ENCODE assay signal across 10 cellular contexts in the genomic region with DNA sequence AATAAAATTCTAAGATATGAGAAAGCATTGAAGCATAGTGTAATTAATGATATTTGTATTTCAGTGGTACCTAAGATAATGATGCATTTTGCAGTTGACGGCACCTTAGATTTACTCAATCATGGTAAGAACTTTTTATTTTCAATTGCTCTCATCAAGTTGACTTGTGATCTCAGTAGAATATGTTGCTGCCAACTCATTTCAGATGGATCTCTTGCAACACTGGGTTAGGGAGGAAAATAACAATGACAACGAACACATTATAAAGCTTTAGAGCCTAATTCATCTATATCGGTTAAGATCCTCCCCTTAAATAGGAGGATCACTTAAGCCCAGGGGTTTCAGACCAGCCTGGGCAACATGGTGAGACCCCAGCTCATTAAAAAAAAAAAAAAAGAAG. TPM values are rescaled to one million over a fixed set of nuclear protein-coding genes. Genes with fewer than 3 reads are reported as not detected.
DNase-seq lines count a peak whose midpoint lies in the region; ATAC-seq and TF ChIP-seq lines count a peak whose summit lies in the region.
"Had no signal": no experiment of that assay in that cellular context is flagged by ENCODE, and none has a peak within 500 bp of the region (broad histone marks: within the 10 kb centered on the region; RNA-seq: fewer than 3 reads in every experiment).

No MANE protein-coding gene starts in this region.

- ATAC-seq in right cardiac atrium (no peak), HG03521 (IDR thresholded peaks at IDR 0.05; ENCODE audit: unreplicated experiment) (no peak)

- intact Hi-C loops in right cardiac atrium (cut with DNase I) = no loop called here
- intact Hi-C loops in stomach (cut with DNase I; ENCODE audit: low total_unique reads) = no loop called here

- no peaks in the 10 kb centered on the region for H3K27me3 Mint-ChIP-seq in T-helper 1 cell treated with Interleukin-12 subunit alpha and Interleukin-12 subunit beta and Interleukin-4 antibody, amounts not matched to agents 30 μg/mL and 1 μg/mL, for 36 hours (ENCODE audit: low read depth)

- H3K27ac ChIP-seq in right cardiac atrium (ENCODE audit: low read length) = peak overlapping the region; percentile 55
- H3K27ac ChIP-seq in stomach = peak overlapping the region in 4 of 5 donors; percentile 61 to 77 (median 73)

- H3K4me1 ChIP-seq in right cardiac atrium (ENCODE audit: control insufficient read depth, insufficient read depth, low read length) = peaks cover 9% of the 10 kb centered on the region
- H3K4me1 ChIP-seq in stomach = peaks cover 18 to 38% (median 24%) of the 10 kb centered on the region in 4 donors

- H3K9me3 Mint-ChIP-seq in T-helper 1 cell treated with Interleukin-12 subunit alpha and Interleukin-12 subunit beta and Interleukin-4 antibody, amounts not matched to agents 30 μg/mL and 1 μg/mL, for 36 hours = no peaks in the 10 kb centered on the region

- DNase-seq in T-helper 1 cell (no peak), amniotic epithelial cell (ENCODE audit: low read depth) (peak; percentile 85), right cardiac atrium (no peak), stomach (no peak), NCI-H774 (lab: John Stamatoyannopoulos, UW) (no peak), ACHN (no peak)
- DNase-seq: 8988T had no signal

- H3K4me3 ChIP-seq in right cardiac atrium (ENCODE audit: low read length) (no peak overlapping the region), stomach (no peak overlapping the region)
- H3K4me3 ChIP-seq: body of pancreas had no signal

- H3K4me3 Mint-ChIP-seq in T-helper 1 cell treated with Interleukin-12 subunit alpha and Interleukin-12 subunit beta and Interleukin-4 antibody, amounts not matched to agents 30 μg/mL and 1 μg/mL, for 36 hours = no peak overlapping the region

- peak overlapping the region; percentile 85 for H3K27ac Mint-ChIP-seq in T-helper 1 cell treated with Interleukin-12 subunit alpha and Interleukin-12 subunit beta and Interleukin-4 antibody, amounts not matched to agents 30 μg/mL and 1 μg/mL, for 36 hours

- peaks cover 33% of the 10 kb centered on the region for H3K4me1 Mint-ChIP-seq in T-helper 1 cell treated with Interleukin-12 subunit alpha and Interleukin-12 subunit beta and Interleukin-4 antibody, amounts not matched to agents 30 μg/mL and 1 μg/mL, for 36 hours (ENCODE audit: low read depth)

- H3K9me3 ChIP-seq in right cardiac atrium (ENCODE audit: control insufficient read depth, low read length) (no peaks in the 10 kb centered on the region), stomach (no peaks in the 10 kb centered on the region)
- H3K9me3 ChIP-seq: body of pancreas had no signal

- 72% methylated on average over 3 of the region's 3 CpGs for WGBS in right cardiac atrium
- 83 to 91% (median 87%) methylated on average over 3 of the region's 3 CpGs for WGBS in stomach, 5 donors

- in situ Hi-C loops in ACHN (cut with HindIII; ENCODE audit: low pct_ligation_motif_present, low pct_unique_long_range_greater_than_20kb, low sequenced_read_pairs) = no loop called here

- H3K27me3 ChIP-seq in right cardiac atrium (ENCODE audit: control insufficient read depth, insufficient read depth) (no peaks in the 10 kb centered on the region), stomach (no peaks in the 10 kb centered on the region)
- H3K27me3 ChIP-seq: body of pancreas had no signal

- H3K36me3 Mint-ChIP-seq in T-helper 1 cell treated with Interleukin-12 subunit alpha and Interleukin-12 subunit beta and Interleukin-4 antibody, amounts not matched to agents 30 μg/mL and 1 μg/mL, for 36 hours (ENCODE audit: low read depth) = peaks cover 2% of the 10 kb centered on the region

- H3K36me3 ChIP-seq in stomach = no peaks in the 10 kb centered on the region

- TF ChIP-seq POLR2A in stomach (IDR thresholded peaks at IDR 0.05) = no peak

- TF ChIP-seq EP300 in stomach (IDR thresholded peaks at IDR 0.05) = no peak

- TF ChIP-seq CTCF in stomach (IDR thresholded peaks at IDR 0.05) = no peak

RNA-seq across cellular contexts. Expression of gene TBC1D22B, which starts 18.1 kb away (rescaled TPM):
- 1 to 10 TPM; 6.4 to 9.2 (median 7.7) TPM for total RNA-seq in right cardiac atrium
- 4.6 TPM for polyA plus RNA-seq in right cardiac atrium
- 10 to 100 TPM in 1 of 5 donors, 1 to 10 TPM in 4; 3.5 to 16.3 (median 6.4) TPM for total RNA-seq in stomach
- polyA plus RNA-seq in stomach = 1 to 10 TPM; 5.8 to 6.4 (median 5.9) TPM

RNA-seq across cellular contexts. Expression of gene TMEM217, which starts 18.4 kb away (rescaled TPM):
- total RNA-seq in right cardiac atrium (1 to 10 TPM in 1 of 4 donors, under 1 TPM in 1, not detected in 2; 0.15 to 1.0 TPM), stomach (under 1 TPM in 1 of 5 donors, not detected in 4; 0.87 TPM)
- polyA plus RNA-seq in right cardiac atrium (0.16 TPM), stomach (1 to 10 TPM in 1 of 3 donors, under 1 TPM in 1, not detected in 1; 0.60 to 1.2 TPM)
- total RNA-seq: body of pancreas had no signal
